ENCODE assay signal across 19 cellular contexts in genomic region chr10:13671874-13672273, GRCh38.
"Had no signal": no experiment of that assay in that cellular context is flagged by ENCODE, and none has a peak within 500 bp of the region (broad histone marks: within the 10 kb centered on the region; RNA-seq: fewer than 3 reads in every experiment).

No MANE protein-coding gene starts in this region.

- H3K9me3 ChIP-seq: pancreas, tibial nerve had no signal

- H3K4me1 ChIP-seq: pancreas had no signal

- FAIRE-seq: colon, endothelial cell of umbilical vein, pancreas had no signal

- H3K27ac ChIP-seq: pancreas had no signal

- H3K4me3 Mint-ChIP-seq: activated CD4-positive, alpha-beta memory T cell treated with anti-CD3 and anti-CD28 coated beads for 36 hours; activated naive CD8-positive, alpha-beta T cell had no signal

- H3K4me3 ChIP-seq: pancreas, tibial nerve had no signal

- H3K27me3 Mint-ChIP-seq: activated naive CD8-positive, alpha-beta T cell had no signal

- H3K9me3 Mint-ChIP-seq: activated CD4-positive, alpha-beta memory T cell treated with anti-CD3 and anti-CD28 coated beads for 36 hours had no signal

- ATAC-seq: pancreas had no signal

- DNase-seq: activated CD4-positive, alpha-beta memory T cell treated with anti-CD3 and anti-CD28 coated beads for 36 hours; activated CD4-positive, CD25-positive, alpha-beta regulatory T cell treated with anti-CD3 and anti-CD28 coated beads, Interleukin-2, amount 50 U/mL, for 72 hours; activated gamma-delta T cell; activated T-cell treated with anti-CD3 and anti-CD28 coated beads, Interleukin-2, amount 50 U/mL, for 48 hours; amniotic stem cell; caudate nucleus; foreskin fibroblast; kidney glomerular epithelial cell; mesenchymal stem cell; stimulated activated CD4-positive, alpha-beta T cell treated with anti-CD3 and anti-CD28 coated beads, Interleukin-4, amount 100 ng/mL, for 24 hours; stimulated activated naive CD4-positive, alpha-beta T cell treated with Interleukin-2 at 50 U/mL for 16 hours; substantia nigra; T-helper 1 cell; T1000 had no signal

- H3K27ac Mint-ChIP-seq: activated CD4-positive, alpha-beta memory T cell treated with anti-CD3 and anti-CD28 coated beads for 36 hours; activated naive CD8-positive, alpha-beta T cell had no signal
